Comparison of ENCODE assay signal across 10 cellular contexts in the genomic region with DNA sequence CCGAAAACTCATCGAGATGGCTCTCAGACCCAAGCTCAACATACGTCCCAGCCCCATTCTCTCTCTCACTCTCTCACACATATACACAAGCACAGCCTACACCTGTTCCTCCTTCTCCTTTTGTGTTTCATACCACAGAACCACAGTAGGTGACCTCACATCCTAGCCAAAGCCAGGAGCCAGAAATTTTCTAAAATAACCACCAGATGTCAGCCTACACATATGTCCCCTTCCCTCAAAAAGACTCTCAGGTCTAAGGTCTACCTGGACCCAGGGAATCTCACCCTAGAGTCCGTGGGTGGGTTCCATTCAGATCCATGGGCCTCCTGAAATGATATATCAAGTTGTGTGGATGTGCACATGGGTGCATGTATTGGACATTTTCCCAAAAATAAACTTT.
DNase-seq lines count a peak whose midpoint lies in the region; ATAC-seq, FAIRE-seq and TF ChIP-seq lines count a peak whose summit lies in the region.
"Had no signal": no experiment of that assay in that cellular context is flagged by ENCODE, and none has a peak within 500 bp of the region (broad histone marks: within the 10 kb centered on the region; RNA-seq: fewer than 3 reads in every experiment).

No MANE protein-coding gene starts in this region.

- POLR2A ChIA-PET in OCI-LY7 (lab: Charles Lee) = no interaction called here
- POLR2A ChIA-PET in CD4-positive, alpha-beta T cell (lab: Charles Lee) = no interaction called here

- 72% methylated on average over 4 of the region's 4 CpGs for WGBS in hepatocyte (ENCODE audit: low lambda C conversion rate, missing lambda C conversion rate)

- H3K9me3 ChIP-seq in OCI-LY7 (ENCODE audit: low read length) (no peaks in the 10 kb centered on the region), hepatocyte (ENCODE audit: low read depth) (no peaks in the 10 kb centered on the region)
- H3K9me3 ChIP-seq in CD4-positive, alpha-beta T cell (ENCODE audit: control insufficient read depth, low read length) = no peaks in the 10 kb centered on the region

- no peaks in the 10 kb centered on the region for H3K4me1 Mint-ChIP-seq in CD4-positive, alpha-beta T cell (ENCODE audit: low read depth)

- H3K36me3 ChIP-seq in OCI-LY7 (ENCODE audit: insufficient read depth, low read length) (no peaks in the 10 kb centered on the region), hepatocyte (replicated peaks; ENCODE audit: insufficient read depth, low read depth) (no peaks in the 10 kb centered on the region)

- peak; percentile 99 for ATAC-seq in GM19351 (IDR thresholded peaks at IDR 0.05; ENCODE audit: unreplicated experiment)
- ATAC-seq in HG03196 (IDR thresholded peaks at IDR 0.05; ENCODE audit: unreplicated experiment) = peak; percentile 91
- ATAC-seq in CD4-positive, alpha-beta T cell (ENCODE audit: poor library complexity) = no peak

- H3K4me1 ChIP-seq in OCI-LY7 (ENCODE audit: insufficient read depth, low read length, poor library complexity, severe bottlenecking) = no peaks in the 10 kb centered on the region
- H3K4me1 ChIP-seq in hepatocyte (ENCODE audit: insufficient read depth) = no peaks in the 10 kb centered on the region

- H3K9me2 ChIP-seq in OCI-LY7 (ENCODE audit: insufficient read depth, low read length) (no peaks in the 10 kb centered on the region), hepatocyte (replicated peaks; ENCODE audit: insufficient read depth) (no peaks in the 10 kb centered on the region)

- FAIRE-seq in GM12892 (lab: Jason Lieb, UNC) = no peak

- TF ChIP-seq CTCF in OCI-LY7 (conservative IDR thresholded peaks at IDR 0.05; ENCODE audit: low read length) = peak; percentile 56
- peak; percentile 55 for TF ChIP-seq CTCF in hepatocyte (IDR thresholded peaks at IDR 0.05; ENCODE audit: poor library complexity)
- no peak for TF ChIP-seq CTCF in CD4-positive, alpha-beta T cell (IDR thresholded peaks at IDR 0.05)

- H4K20me1 ChIP-seq in OCI-LY7 (ENCODE audit: insufficient read depth, low read length) (no peaks in the 10 kb centered on the region), hepatocyte (ENCODE audit: insufficient read depth, poor library complexity, severe bottlenecking) (no peaks in the 10 kb centered on the region)

- no peaks in the 10 kb centered on the region for H3K9me3 Mint-ChIP-seq in CD4-positive, alpha-beta T cell

- H3K27ac ChIP-seq in OCI-LY7 (ENCODE audit: low read depth, low read length, poor library complexity, severe bottlenecking) (no peak overlapping the region), hepatocyte (no peak overlapping the region)
- no peak overlapping the region for H3K27ac ChIP-seq in CD4-positive, alpha-beta T cell (ENCODE audit: low read depth, low read length)
- H3K27ac ChIP-seq: SK-N-MC had no signal

- no peak for TF ChIP-seq POLR2A in GM12892 (IDR thresholded peaks at IDR 0.05; ENCODE audit: low read depth, low read length)

- H3K4me2 ChIP-seq in OCI-LY7 (ENCODE audit: low read length) (no peak overlapping the region), hepatocyte (no peak overlapping the region)

- H3K36me3 Mint-ChIP-seq in CD4-positive, alpha-beta T cell (ENCODE audit: low read depth) = no peaks in the 10 kb centered on the region
- H3K36me3 Mint-ChIP-seq: naive thymus-derived CD8-positive, alpha-beta T cell had no signal

- no peak overlapping the region for H3K4me3 Mint-ChIP-seq in CD4-positive, alpha-beta T cell
- H3K4me3 Mint-ChIP-seq: naive thymus-derived CD8-positive, alpha-beta T cell had no signal

- H3K27me3 Mint-ChIP-seq in CD4-positive, alpha-beta T cell = peaks cover 37% of the 10 kb centered on the region

- no peak overlapping the region for H3K27ac Mint-ChIP-seq in CD4-positive, alpha-beta T cell
- H3K27ac Mint-ChIP-seq: naive thymus-derived CD8-positive, alpha-beta T cell had no signal

- no TSS peak for BruUV-seq in OCI-LY7 (replicated peaks; lab: Mats Ljungman, UMichigan)

- CTCF ChIA-PET in OCI-LY7 (lab: Charles Lee; ENCODE audit: unreplicated experiment) = no interaction called here
- CTCF ChIA-PET in CD4-positive, alpha-beta T cell (lab: Charles Lee) = no interaction called here

- DNase-seq in DMS53 treated with DMSO at 0.1 percent for 48 hours (lab: John Stamatoyannopoulos, UW; ENCODE audit: unreplicated experiment) = peak; percentile 21
- DNase-seq in OCI-LY7 (ENCODE audit: low spot score) = peak; percentile 24
- peak; percentile 35 for DNase-seq in hepatocyte (ENCODE audit: low spot score)
- DNase-seq in CD4-positive, alpha-beta T cell = no peak
- no peak for DNase-seq in GM12892 (ENCODE audit: insufficient read length)
- no peak for DNase-seq in activated CD4-positive, alpha-beta T cell treated with anti-CD3 and anti-CD28 coated beads for 1 hour
- DNase-seq: naive thymus-derived CD8-positive, alpha-beta T cell had no signal

- H3K27me3 ChIP-seq in hepatocyte = no peaks in the 10 kb centered on the region
- H3K27me3 ChIP-seq in CD4-positive, alpha-beta T cell (ENCODE audit: control insufficient read depth, insufficient read depth, low read length) = peaks cover 12% of the 10 kb centered on the region

- no peaks in the 10 kb centered on the region for H3K79me2 ChIP-seq in OCI-LY7 (ENCODE audit: insufficient read depth, low read depth, low read length)
- no peaks in the 10 kb centered on the region for H3K79me2 ChIP-seq in hepatocyte

- H2AFZ ChIP-seq in OCI-LY7 (ENCODE audit: low read length) (no peak overlapping the region), hepatocyte (no peak overlapping the region)

- H3K4me3 ChIP-seq in OCI-LY7 (ENCODE audit: low read depth, low read length, poor library complexity, severe bottlenecking) (no peak overlapping the region), hepatocyte (no peak overlapping the region)
- H3K4me3 ChIP-seq: SK-N-MC had no signal

- intact Hi-C loops in OCI-LY7 (cut with micrococcal nuclease; ENCODE audit: unreplicated experiment) = loop anchor here (5.0 kb wide), 1 partner anchor 583 kb away; no protein-coding TSS in a partner anchor
- intact Hi-C loops in CD4-positive, alpha-beta T cell (cut with DNase I, micrococcal nuclease) = no loop called here

Comparison
In these comparisons a context has a peak if more than half of its experiments do, and no peak if none do; other contexts are left out.
1. DNase-seq: peak in DMS53 treated with DMSO at 0.1 percent for 48 hours (single experiment), OCI-LY7 (single experiment) and hepatocyte (single experiment); none in CD4-positive, alpha-beta T cell (0 of 10), GM12892 (single experiment) and activated CD4-positive, alpha-beta T cell treated with anti-CD3 and anti-CD28 coated beads for 1 hour (single experiment).